Comparison of ENCODE assay signal across 35 cellular contexts in the genomic region with DNA sequence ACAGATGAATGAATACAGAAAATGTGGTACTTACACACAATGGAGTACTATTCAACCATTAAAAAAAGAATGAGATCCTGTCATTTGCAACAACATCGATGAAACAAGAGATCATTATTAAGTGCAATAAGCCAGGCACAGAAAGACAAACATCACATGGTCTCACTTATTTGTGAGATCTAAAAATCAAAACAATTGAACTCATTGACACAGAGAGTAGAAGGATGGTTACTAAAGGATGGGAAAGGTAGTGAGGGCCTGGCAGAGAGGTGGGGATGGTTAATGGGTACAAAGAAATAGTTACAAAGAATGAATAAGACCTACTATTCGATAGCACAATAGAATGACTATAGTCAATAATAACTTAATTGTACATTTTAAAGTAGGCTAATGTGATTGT.
"Had no signal": no experiment of that assay in that cellular context is flagged by ENCODE, and none has a peak within 500 bp of the region (broad histone marks: within the 10 kb centered on the region; RNA-seq: fewer than 3 reads in every experiment).

No MANE protein-coding gene starts in this region.

- H3K4me3 ChIP-seq: MG63 had no signal

- DNase-seq: Karpas-422, Kasumi-1, KBM-7, KG1, MG63, MM.1S, MV-4-11, NCI-H1048, NCI-H1092, NCI-H1092 treated with DMSO at 0.1 percent for 48 hours, NCI-H1105, NCI-H1105 treated with DMSO at 0.1 percent for 48 hours, NCI-H1417, NCI-H1417 treated with DMSO at 0.1 percent for 48 hours, NCI-H1436, NCI-H1436 treated with DMSO at 0.1 percent for 48 hours, NCI-H146, NCI-H1694, NCI-H1694 treated with DMSO at 0.1 percent for 48 hours, NCI-H187, NCI-H187 treated with DMSO at 0.1 percent for 48 hours, NCI-H1930, NCI-H2029, NCI-H2029 treated with DMSO at 0.1 percent for 48 hours, NCI-H2081, NCI-H2081 treated with DMSO at 0.1 percent for 48 hours, NCI-H2107, NCI-H2171, NCI-H2171 treated with DMSO at 0.1 percent for 48 hours, NCI-H2227 treated with DMSO at 0.1 percent for 48 hours, NCI-H226, NCI-H446, NCI-H446 treated with DMSO at 0.1 percent for 48 hours, NCI-H510A had no signal

- H3K4me2 ChIP-seq: KMS-11 had no signal

- H3K27me3 ChIP-seq: MG63 had no signal

- H3K9me3 ChIP-seq: MG63 had no signal

- H3K9ac ChIP-seq: KMS-11 had no signal

- H3K36me3 ChIP-seq: MG63 had no signal

- H3K27ac ChIP-seq: KMS-11 had no signal
